28 cellular contexts compared by ENCODE assay signal in genomic region chr6:865846-866245, GRCh38.
"Had no signal": no experiment of that assay in that cellular context is flagged by ENCODE, and none has a peak within 500 bp of the region (broad histone marks: within the 10 kb centered on the region; RNA-seq: fewer than 3 reads in every experiment).

No MANE protein-coding gene starts in this region.

- H3K27me3 ChIP-seq: ascending aorta, breast epithelium, cardiac muscle cell, colonic mucosa had no signal

- ATAC-seq: activated CD4-positive, CD25-positive, alpha-beta regulatory T cell treated with anti-CD3 and anti-CD28 coated beads, Interleukin-2, amount 50 U/mL, for 24 hours; activated CD8-positive, alpha-beta memory T cell treated with anti-CD3 and anti-CD28 coated beads, Interleukin-2, amount 10 ng/mL, durations not matched to agents 7 days and 5 days; activated CD8-positive, alpha-beta T cell treated with anti-CD3 and anti-CD28 coated beads, Interleukin-2, amount 10 ng/mL, durations not matched to agents 7 days and 5 days; activated naive CD4-positive, alpha-beta T cell treated with anti-CD3 and anti-CD28 coated beads, Interleukin-2, amount 50 U/mL, for 72 hours; gastroesophageal sphincter; T-helper 17 cell had no signal

- H3K27ac ChIP-seq: ascending aorta, breast epithelium, cardiac muscle cell, colonic mucosa, epithelial cell of prostate, esophagus squamous epithelium, gastroesophageal sphincter, WERI-Rb-1 had no signal

- DNase-seq: activated B cell treated with CpG ODN at 0.5 μM for 24 hours; activated CD4-positive, alpha-beta memory T cell treated with anti-CD3 and anti-CD28 coated beads for 36 hours; activated CD4-positive, alpha-beta T cell treated with anti-CD3 and anti-CD28 coated beads for 48 hours; activated CD8-positive, alpha-beta memory T cell treated with anti-CD3 and anti-CD28 coated beads, Interleukin-2, amount 10 ng/mL, durations not matched to agents 7 days and 5 days; activated CD8-positive, alpha-beta memory T cell treated with anti-CD3 and anti-CD28 coated beads, Interleukin-2, amount 50 U/mL, for 4 hours; activated CD8-positive, alpha-beta T cell treated with anti-CD3 and anti-CD28 coated beads, Interleukin-2, amount 10 ng/mL, durations not matched to agents 7 days and 5 days; activated effector memory CD4-positive, alpha-beta T cell treated with anti-CD3 and anti-CD28 coated beads, Interleukin-2, amount 50 U/mL, for 16 hours; activated naive CD4-positive, alpha-beta T cell treated with anti-CD3 and anti-CD28 coated beads for 36 hours; activated naive CD8-positive, alpha-beta T cell treated with anti-CD3 and anti-CD28 coated beads, Interleukin-2, amount 10 ng/mL, durations not matched to agents 7 days and 5 days; activated T-cell treated with anti-CD3 and anti-CD28 coated beads, Interleukin-2, amount 50 U/mL, for 1 hour; activated T-cell treated with anti-CD3 and anti-CD28 coated beads, Interleukin-2, amount 50 U/mL, for 48 hours; central memory CD4-positive, alpha-beta T cell; cerebellar nuclear complex; colonic mucosa; effector CD8-positive, alpha-beta T cell; esophagus squamous epithelium; foreskin melanocyte; T-helper 1 cell; T-helper 17 cell; T1000; WERI-Rb-1 had no signal

- H3K4me1 ChIP-seq: ascending aorta, breast epithelium, colonic mucosa, gastroesophageal sphincter had no signal

- H3K4me3 ChIP-seq: ascending aorta, breast epithelium, cardiac muscle cell, colonic mucosa, esophagus squamous epithelium, gastroesophageal sphincter had no signal

- H3K36me3 ChIP-seq: ascending aorta, breast epithelium, cardiac muscle cell, colonic mucosa, esophagus squamous epithelium, gastroesophageal sphincter, WERI-Rb-1 had no signal

- H3K9me3 ChIP-seq: ascending aorta, breast epithelium, colonic mucosa, esophagus squamous epithelium, gastroesophageal sphincter had no signal
